ENCODE assay signal across 21 cellular contexts in genomic region chr10:86177483-86178155, GRCh38.
"Had no signal": no experiment of that assay in that cellular context is flagged by ENCODE, and none has a peak within 500 bp of the region (broad histone marks: within the 10 kb centered on the region; RNA-seq: fewer than 3 reads in every experiment).

No MANE protein-coding gene starts in this region.

- H3K4me1 Mint-ChIP-seq: activated naive CD4-positive, alpha-beta T cell treated with anti-CD3 and anti-CD28 coated beads, Interleukin-2, amount 50 U/mL, for 24 hours; mesothelial cell of epicardium; naive thymus-derived CD8-positive, alpha-beta T cell; WTC11 had no signal

- H3K27me3 ChIP-seq: adrenal gland, neutrophil, pancreas, sigmoid colon, testis had no signal

- H3K27ac Mint-ChIP-seq: activated naive CD4-positive, alpha-beta T cell treated with anti-CD3 and anti-CD28 coated beads, Interleukin-2, amount 50 U/mL, for 24 hours; mesothelial cell of epicardium; naive thymus-derived CD8-positive, alpha-beta T cell; type B pancreatic cell; WTC11 had no signal

- H3K4me2 ChIP-seq: smooth muscle cell had no signal

- H3K27me3 Mint-ChIP-seq: activated naive CD4-positive, alpha-beta T cell treated with anti-CD3 and anti-CD28 coated beads, Interleukin-2, amount 50 U/mL, for 24 hours had no signal

- H3K36me3 Mint-ChIP-seq: activated naive CD4-positive, alpha-beta T cell treated with anti-CD3 and anti-CD28 coated beads, Interleukin-2, amount 50 U/mL, for 24 hours; mesothelial cell of epicardium; naive thymus-derived CD8-positive, alpha-beta T cell; type B pancreatic cell; WTC11 had no signal

- DNase-seq: activated gamma-delta T cell treated with Interleukin-2 at 50 U/mL for 16 hours; activated T-cell treated with anti-CD3 and anti-CD28 coated beads, Interleukin-2, amount 50 U/mL, for 1 hour; cerebellar nuclear complex; effector CD8-positive, alpha-beta T cell; foreskin fibroblast; left lung; naive thymus-derived CD8-positive, alpha-beta T cell; pancreas; sigmoid colon; stimulated activated CD4-positive, alpha-beta T cell treated with anti-CD3 and anti-CD28 coated beads, Interleukin-4, amount 100 ng/mL, for 24 hours; stomach; T-helper 9 cell had no signal

- H3K27ac ChIP-seq: adrenal gland, left lung, neutrophil, pancreas, sigmoid colon, stomach, testis had no signal

- H3K4me3 Mint-ChIP-seq: activated naive CD4-positive, alpha-beta T cell treated with anti-CD3 and anti-CD28 coated beads, Interleukin-2, amount 50 U/mL, for 24 hours; mesothelial cell of epicardium; naive thymus-derived CD8-positive, alpha-beta T cell; type B pancreatic cell; WTC11 had no signal

- H3K4me3 ChIP-seq: adrenal gland, left lung, lung, pancreas, sigmoid colon, smooth muscle cell, stomach, testis had no signal

- H3K36me3 ChIP-seq: adrenal gland, left lung, neutrophil, pancreas, sigmoid colon, stomach had no signal

- H3K4me1 ChIP-seq: adrenal gland, left lung, pancreas, sigmoid colon, stomach had no signal

- H3K9me3 Mint-ChIP-seq: activated naive CD4-positive, alpha-beta T cell treated with anti-CD3 and anti-CD28 coated beads, Interleukin-2, amount 50 U/mL, for 24 hours; mesothelial cell of epicardium; naive thymus-derived CD8-positive, alpha-beta T cell; type B pancreatic cell; WTC11 had no signal

- H3K9me3 ChIP-seq: adrenal gland, left lung, neutrophil, pancreas, sigmoid colon, stomach, testis had no signal

- ATAC-seq: naive thymus-derived CD8-positive, alpha-beta T cell; pancreas had no signal
